1 cellular context compared by ENCODE assay signal in the genomic region with DNA sequence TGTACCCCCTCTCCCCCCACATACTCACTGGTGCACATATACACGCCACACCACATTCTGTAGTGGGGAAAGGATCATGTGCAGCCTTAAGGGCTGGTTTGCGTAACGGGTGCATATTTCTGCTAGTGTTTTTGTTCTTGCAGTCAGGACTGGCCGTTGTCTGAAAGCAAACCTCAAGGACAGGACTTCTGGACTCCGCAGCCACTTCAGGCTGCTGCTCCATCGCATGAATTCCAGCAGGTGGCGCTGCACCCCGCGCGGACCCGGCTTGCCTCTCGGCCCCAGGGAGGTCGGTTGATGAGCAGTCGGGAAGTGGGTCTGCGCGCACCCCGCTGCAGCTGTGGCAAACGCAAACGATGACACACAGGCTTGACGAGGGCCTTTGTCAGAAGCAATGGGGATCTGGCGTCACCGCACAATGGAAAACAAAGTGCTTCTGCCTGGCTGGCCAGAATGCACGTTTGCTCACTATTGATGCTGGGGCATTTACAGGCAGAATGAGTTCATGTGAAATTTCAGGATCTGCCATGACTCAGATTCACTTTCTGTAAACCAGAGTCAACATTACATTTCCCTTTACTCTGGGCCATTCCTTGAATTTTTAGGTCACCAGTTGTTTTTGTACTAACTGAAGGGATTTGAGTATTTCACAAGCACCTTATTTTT.
TF ChIP-seq lines count a peak whose summit lies in the region.

No MANE protein-coding gene starts in this region.

TF ChIP-seq in HEK293, 187 proteins besides CTCF, POLR2A, EP300 and RAD21 (continued from another document and continues in another):
- TF ChIP-seq, protein P1, sequence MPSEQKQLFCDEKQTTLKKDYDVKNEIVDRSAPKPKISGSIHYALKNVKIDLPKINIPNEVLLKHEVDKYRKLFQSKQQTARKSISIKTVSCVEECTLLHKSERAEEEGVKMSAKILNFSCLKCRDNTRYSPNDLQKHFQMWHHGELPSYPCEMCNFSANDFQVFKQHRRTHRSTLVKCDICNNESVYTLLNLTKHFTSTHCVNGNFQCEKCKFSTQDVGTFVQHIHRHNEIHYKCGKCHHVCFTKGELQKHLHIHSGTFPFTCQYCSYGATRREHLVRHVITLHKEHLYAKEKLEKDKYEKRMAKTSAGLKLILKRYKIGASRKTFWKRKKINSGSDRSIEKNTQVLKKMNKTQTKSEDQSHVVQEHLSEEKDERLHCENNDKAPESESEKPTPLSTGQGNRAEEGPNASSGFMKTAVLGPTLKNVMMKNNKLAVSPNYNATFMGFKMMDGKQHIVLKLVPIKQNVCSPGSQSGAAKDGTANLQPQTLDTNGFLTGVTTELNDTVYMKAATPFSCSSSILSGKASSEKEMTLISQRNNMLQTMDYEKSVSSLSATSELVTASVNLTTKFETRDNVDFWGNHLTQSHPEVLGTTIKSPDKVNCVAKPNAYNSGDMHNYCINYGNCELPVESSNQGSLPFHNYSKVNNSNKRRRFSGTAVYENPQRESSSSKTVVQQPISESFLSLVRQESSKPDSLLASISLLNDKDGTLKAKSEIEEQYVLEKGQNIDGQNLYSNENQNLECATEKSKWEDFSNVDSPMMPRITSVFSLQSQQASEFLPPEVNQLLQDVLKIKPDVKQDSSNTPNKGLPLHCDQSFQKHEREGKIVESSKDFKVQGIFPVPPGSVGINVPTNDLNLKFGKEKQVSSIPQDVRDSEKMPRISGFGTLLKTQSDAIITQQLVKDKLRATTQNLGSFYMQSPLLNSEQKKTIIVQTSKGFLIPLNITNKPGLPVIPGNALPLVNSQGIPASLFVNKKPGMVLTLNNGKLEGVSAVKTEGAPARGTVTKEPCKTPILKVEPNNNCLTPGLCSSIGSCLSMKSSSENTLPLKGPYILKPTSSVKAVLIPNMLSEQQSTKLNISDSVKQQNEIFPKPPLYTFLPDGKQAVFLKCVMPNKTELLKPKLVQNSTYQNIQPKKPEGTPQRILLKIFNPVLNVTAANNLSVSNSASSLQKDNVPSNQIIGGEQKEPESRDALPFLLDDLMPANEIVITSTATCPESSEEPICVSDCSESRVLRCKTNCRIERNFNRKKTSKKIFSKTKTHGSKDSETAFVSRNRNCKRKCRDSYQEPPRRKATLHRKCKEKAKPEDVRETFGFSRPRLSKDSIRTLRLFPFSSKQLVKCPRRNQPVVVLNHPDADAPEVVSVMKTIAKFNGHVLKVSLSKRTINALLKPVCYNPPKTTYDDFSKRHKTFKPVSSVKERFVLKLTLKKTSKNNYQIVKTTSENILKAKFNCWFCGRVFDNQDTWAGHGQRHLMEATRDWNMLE (tag by site-specific recombination; conservative IDR thresholded peaks at IDR 0.05; ENCODE audit: low read depth): no peak
- TF ChIP-seq, protein P2, sequence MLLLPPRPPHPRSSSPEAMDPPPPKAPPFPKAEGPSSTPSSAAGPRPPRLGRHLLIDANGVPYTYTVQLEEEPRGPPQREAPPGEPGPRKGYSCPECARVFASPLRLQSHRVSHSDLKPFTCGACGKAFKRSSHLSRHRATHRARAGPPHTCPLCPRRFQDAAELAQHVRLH (tag by site-specific recombination; IDR thresholded peaks at IDR 0.05): 0 out of 2 replicates have a peak, but pooled peaks have one; percentile 40
- TF ChIP-seq ZFP37 (tag by site-specific recombination; IDR thresholded peaks at IDR 0.05) (peak; percentile 96), ZIC2 (tag by site-specific recombination; IDR thresholded peaks at IDR 0.05) (peak; percentile 60), ZNF24 (tag by site-specific recombination; IDR thresholded peaks at IDR 0.05) (peak; percentile 81; the same call in 1 of the 2 replicates), KLF8 (tag by site-specific recombination; IDR thresholded peaks at IDR 0.05) (peak; percentile 41), INSM2 (tag by site-specific recombination; IDR thresholded peaks at IDR 0.05) (peak; percentile 94), ZNF146 (tag by site-specific recombination; IDR thresholded peaks at IDR 0.05) (no peak), GLI4 (tag by site-specific recombination; IDR thresholded peaks at IDR 0.05) (no peak), ZNF221 (tag by site-specific recombination; IDR thresholded peaks at IDR 0.05; ENCODE audit: borderline replicate concordance) (no peak), ZNF140 (tag by site-specific recombination; IDR thresholded peaks at IDR 0.05) (no peak), ZNF155 (tag by site-specific recombination; IDR thresholded peaks at IDR 0.05) (no peak), SP2 (tag by site-specific recombination; IDR thresholded peaks at IDR 0.05) (no peak), ZBTB6 (tag by site-specific recombination; IDR thresholded peaks at IDR 0.05) (no peak), ZNF510 (tag by site-specific recombination; IDR thresholded peaks at IDR 0.05; ENCODE audit: insufficient replicate concordance) (no peak), GLIS1 (tag by site-specific recombination; IDR thresholded peaks at IDR 0.05) (peak; percentile 91), ZSCAN30 (tag by site-specific recombination; IDR thresholded peaks at IDR 0.05) (peak; percentile 92), HOXD13 (CRISPR knock-in tag; IDR thresholded peaks at IDR 0.05; ENCODE audit: borderline replicate concordance) (no peak), ZSCAN16 (tag by site-specific recombination; IDR thresholded peaks at IDR 0.05) (no peak), ZNF366 (tag by site-specific recombination; conservative IDR thresholded peaks at IDR 0.05) (peak; percentile 74), ZBTB10 (tag by site-specific recombination; IDR thresholded peaks at IDR 0.05) (peak; percentile 84), ZNF488 (tag by site-specific recombination; IDR thresholded peaks at IDR 0.05) (no peak), ZNF76 (tag by site-specific recombination; IDR thresholded peaks at IDR 0.05; ENCODE audit: borderline replicate concordance, low read depth) (peak; percentile 66; the same call in 1 of the 2 replicates), ZNF341 (tag by site-specific recombination; IDR thresholded peaks at IDR 0.05; ENCODE audit: low read depth) (no peak), ZNF16 (tag by site-specific recombination; IDR thresholded peaks at IDR 0.05; ENCODE audit: low read depth) (no peak), GLI2 (tag by site-specific recombination; IDR thresholded peaks at IDR 0.05; ENCODE audit: borderline replicate concordance, low read depth) (no peak), ZNF138 (tag by site-specific recombination; IDR thresholded peaks at IDR 0.05; ENCODE audit: borderline replicate concordance) (no peak), ZFP69B (tag by site-specific recombination; IDR thresholded peaks at IDR 0.05) (peak; percentile 79), ZNF521 (tag by site-specific recombination; IDR thresholded peaks at IDR 0.05) (no peak), PRDM1 (tag by site-specific recombination; IDR thresholded peaks at IDR 0.05) (peak; percentile 83), MZF1 (tag by site-specific recombination; IDR thresholded peaks at IDR 0.05; ENCODE audit: borderline replicate concordance) (peak; percentile 89), ZNF274 (IDR thresholded peaks at IDR 0.05; ENCODE audit: low read length) (no peak), ZNF274 (tag by site-specific recombination; IDR thresholded peaks at IDR 0.05; ENCODE audit: borderline replicate concordance) (no peak), ZNF658 (tag by site-specific recombination; IDR thresholded peaks at IDR 0.05) (no peak), ZNF664 (tag by site-specific recombination; IDR thresholded peaks at IDR 0.05) (no peak), ZNF174 (tag by site-specific recombination; IDR thresholded peaks at IDR 0.05) (no peak), KLF7 (tag by site-specific recombination; IDR thresholded peaks at IDR 0.05; ENCODE audit: borderline replicate concordance) (no peak)
- TF ChIP-seq, protein P3, sequence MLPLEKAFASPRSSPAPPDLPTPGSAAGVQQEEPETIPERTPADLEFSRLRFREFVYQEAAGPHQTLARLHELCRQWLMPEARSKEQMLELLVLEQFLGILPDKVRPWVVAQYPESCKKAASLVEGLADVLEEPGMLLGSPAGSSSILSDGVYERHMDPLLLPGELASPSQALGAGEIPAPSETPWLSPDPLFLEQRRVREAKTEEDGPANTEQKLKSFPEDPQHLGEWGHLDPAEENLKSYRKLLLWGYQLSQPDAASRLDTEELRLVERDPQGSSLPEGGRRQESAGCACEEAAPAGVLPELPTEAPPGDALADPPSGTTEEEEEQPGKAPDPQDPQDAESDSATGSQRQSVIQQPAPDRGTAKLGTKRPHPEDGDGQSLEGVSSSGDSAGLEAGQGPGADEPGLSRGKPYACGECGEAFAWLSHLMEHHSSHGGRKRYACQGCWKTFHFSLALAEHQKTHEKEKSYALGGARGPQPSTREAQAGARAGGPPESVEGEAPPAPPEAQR (tag by site-specific recombination; IDR thresholded peaks at IDR 0.05): no peak
- TF ChIP-seq, protein P4, sequence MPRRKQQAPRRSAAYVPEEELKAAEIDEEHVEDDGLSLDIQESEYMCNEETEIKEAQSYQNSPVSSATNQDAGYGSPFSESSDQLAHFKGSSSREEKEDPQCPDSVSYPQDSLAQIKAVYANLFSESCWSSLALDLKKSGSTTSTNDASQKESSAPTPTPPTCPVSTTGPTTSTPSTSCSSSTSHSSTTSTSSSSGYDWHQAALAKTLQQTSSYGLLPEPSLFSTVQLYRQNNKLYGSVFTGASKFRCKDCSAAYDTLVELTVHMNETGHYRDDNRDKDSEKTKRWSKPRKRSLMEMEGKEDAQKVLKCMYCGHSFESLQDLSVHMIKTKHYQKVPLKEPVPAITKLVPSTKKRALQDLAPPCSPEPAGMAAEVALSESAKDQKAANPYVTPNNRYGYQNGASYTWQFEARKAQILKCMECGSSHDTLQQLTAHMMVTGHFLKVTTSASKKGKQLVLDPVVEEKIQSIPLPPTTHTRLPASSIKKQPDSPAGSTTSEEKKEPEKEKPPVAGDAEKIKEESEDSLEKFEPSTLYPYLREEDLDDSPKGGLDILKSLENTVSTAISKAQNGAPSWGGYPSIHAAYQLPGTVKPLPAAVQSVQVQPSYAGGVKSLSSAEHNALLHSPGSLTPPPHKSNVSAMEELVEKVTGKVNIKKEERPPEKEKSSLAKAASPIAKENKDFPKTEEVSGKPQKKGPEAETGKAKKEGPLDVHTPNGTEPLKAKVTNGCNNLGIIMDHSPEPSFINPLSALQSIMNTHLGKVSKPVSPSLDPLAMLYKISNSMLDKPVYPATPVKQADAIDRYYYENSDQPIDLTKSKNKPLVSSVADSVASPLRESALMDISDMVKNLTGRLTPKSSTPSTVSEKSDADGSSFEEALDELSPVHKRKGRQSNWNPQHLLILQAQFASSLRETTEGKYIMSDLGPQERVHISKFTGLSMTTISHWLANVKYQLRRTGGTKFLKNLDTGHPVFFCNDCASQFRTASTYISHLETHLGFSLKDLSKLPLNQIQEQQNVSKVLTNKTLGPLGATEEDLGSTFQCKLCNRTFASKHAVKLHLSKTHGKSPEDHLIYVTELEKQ (tag by site-specific recombination; IDR thresholded peaks at IDR 0.05; ENCODE audit: borderline replicate concordance): peak; percentile 93
- TF ChIP-seq, protein P5, sequence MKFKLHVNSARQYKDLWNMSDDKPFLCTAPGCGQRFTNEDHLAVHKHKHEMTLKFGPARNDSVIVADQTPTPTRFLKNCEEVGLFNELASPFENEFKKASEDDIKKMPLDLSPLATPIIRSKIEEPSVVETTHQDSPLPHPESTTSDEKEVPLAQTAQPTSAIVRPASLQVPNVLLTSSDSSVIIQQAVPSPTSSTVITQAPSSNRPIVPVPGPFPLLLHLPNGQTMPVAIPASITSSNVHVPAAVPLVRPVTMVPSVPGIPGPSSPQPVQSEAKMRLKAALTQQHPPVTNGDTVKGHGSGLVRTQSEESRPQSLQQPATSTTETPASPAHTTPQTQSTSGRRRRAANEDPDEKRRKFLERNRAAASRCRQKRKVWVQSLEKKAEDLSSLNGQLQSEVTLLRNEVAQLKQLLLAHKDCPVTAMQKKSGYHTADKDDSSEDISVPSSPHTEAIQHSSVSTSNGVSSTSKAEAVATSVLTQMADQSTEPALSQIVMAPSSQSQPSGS (tag by site-specific recombination; IDR thresholded peaks at IDR 0.05; ENCODE audit: low read depth): peak; percentile 70; the same call in 1 of the 2 replicates
